In the genomic region with DNA sequence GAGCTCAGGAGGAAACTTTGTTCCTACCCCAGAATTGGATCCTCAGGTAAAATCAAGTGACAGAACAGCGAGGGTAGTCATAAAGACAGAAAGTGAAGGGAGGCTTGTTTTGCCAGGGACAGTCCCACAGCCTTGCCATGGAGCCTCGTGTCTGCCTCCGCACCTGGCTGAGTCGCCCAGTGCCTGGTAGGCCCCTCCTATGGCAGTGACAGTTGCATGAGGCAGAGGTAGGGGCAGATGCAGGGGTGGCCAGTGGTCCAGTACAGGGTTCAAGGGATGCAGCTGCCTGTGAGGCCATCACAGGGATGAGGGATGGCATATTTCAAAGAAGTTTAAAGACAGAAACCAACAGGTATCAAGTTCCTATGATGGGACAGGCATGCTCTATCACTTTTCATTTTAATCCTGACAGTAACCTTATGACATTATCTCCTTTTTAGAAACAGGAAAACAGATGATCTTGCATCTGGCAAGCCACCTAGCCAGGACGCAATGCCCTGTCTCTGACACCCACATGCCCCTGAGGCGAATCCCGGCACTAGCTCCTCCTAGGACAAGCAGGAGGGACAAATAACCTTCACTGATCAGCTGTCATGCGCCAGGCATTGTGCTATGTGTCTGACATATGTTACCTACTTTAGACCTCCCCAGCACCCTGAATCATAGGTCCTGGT, we compare ENCODE assay signal across 1 cellular context.
TF ChIP-seq lines count a peak whose summit lies in the region.

No MANE protein-coding gene starts in this region.

TF ChIP-seq in liver, 16 proteins besides CTCF, POLR2A, EP300 and RAD21 (continued from another document):
- TF ChIP-seq, protein P1, sequence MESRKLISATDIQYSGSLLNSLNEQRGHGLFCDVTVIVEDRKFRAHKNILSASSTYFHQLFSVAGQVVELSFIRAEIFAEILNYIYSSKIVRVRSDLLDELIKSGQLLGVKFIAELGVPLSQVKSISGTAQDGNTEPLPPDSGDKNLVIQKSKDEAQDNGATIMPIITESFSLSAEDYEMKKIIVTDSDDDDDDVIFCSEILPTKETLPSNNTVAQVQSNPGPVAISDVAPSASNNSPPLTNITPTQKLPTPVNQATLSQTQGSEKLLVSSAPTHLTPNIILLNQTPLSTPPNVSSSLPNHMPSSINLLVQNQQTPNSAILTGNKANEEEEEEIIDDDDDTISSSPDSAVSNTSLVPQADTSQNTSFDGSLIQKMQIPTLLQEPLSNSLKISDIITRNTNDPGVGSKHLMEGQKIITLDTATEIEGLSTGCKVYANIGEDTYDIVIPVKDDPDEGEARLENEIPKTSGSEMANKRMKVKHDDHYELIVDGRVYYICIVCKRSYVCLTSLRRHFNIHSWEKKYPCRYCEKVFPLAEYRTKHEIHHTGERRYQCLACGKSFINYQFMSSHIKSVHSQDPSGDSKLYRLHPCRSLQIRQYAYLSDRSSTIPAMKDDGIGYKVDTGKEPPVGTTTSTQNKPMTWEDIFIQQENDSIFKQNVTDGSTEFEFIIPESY (IDR thresholded peaks at IDR 0.05) = no peak
- TF ChIP-seq JUND (IDR thresholded peaks at IDR 0.05) (no peak), GABPA (IDR thresholded peaks at IDR 0.05 in 1 of 2, conservative IDR thresholded peaks at IDR 0.05 in 1 of 2) (no peak), EGR1 (IDR thresholded peaks at IDR 0.05; ENCODE audit: low read depth in 2 of 2) (no peak), HNF4G (IDR thresholded peaks at IDR 0.05) (no peak), RXRA (IDR thresholded peaks at IDR 0.05) (no peak), TAF1 (conservative IDR thresholded peaks at IDR 0.05) (no peak), YY1 (IDR thresholded peaks at IDR 0.05) (no peak), HNF4A (conservative IDR thresholded peaks at IDR 0.05) (no peak)
